ENCODE assay signal across 1 cellular context in genomic region chr4:2237267-2237666, GRCh38.
TF ChIP-seq lines count a peak whose summit lies in the region.

No MANE protein-coding gene starts in this region.

TF ChIP-seq in IMR-90, 13 proteins besides CTCF, POLR2A, EP300 and RAD21 (continued from another document):
- TF ChIP-seq RCOR1 (IDR thresholded peaks at IDR 0.05; ENCODE audit: insufficient replicate concordance, low read length) (no peak), MAZ (IDR thresholded peaks at IDR 0.05; ENCODE audit: borderline replicate concordance, low read depth, low read length) (no peak), BHLHE40 (IDR thresholded peaks at IDR 0.05; ENCODE audit: low read depth, low read length) (no peak), MXI1 (IDR thresholded peaks at IDR 0.05; ENCODE audit: borderline replicate concordance, low read depth, low read length) (no peak), SMC3 (IDR thresholded peaks at IDR 0.05; ENCODE audit: low read depth, low read length) (no peak), FOS (IDR thresholded peaks at IDR 0.05; ENCODE audit: low read depth, low read length) (no peak), CHD1 (IDR thresholded peaks at IDR 0.05; ENCODE audit: low read depth, low read length) (no peak), CEBPB (IDR thresholded peaks at IDR 0.05; ENCODE audit: low read depth, low read length) (no peak), ELK1 (IDR thresholded peaks at IDR 0.05; ENCODE audit: borderline replicate concordance, low read depth, low read length) (no peak), MAFK (IDR thresholded peaks at IDR 0.05; ENCODE audit: low read depth, low read length) (no peak), NFE2L2 (IDR thresholded peaks at IDR 0.05; ENCODE audit: low read depth, low read length) (no peak), USF2 (IDR thresholded peaks at IDR 0.05; ENCODE audit: low read depth, low read length) (no peak)
